ENCODE assay signal across 22 cellular contexts in genomic region chr2:20193185-20193584, GRCh38. TPM values are rescaled to one million over a fixed set of nuclear protein-coding genes. Genes with fewer than 3 reads are reported as not detected.
DNase-seq lines count a peak whose midpoint lies in the region; ATAC-seq, FAIRE-seq and TF ChIP-seq lines count a peak whose summit lies in the region.
"Had no signal": no experiment of that assay in that cellular context is flagged by ENCODE, and none has a peak within 500 bp of the region (broad histone marks: within the 10 kb centered on the region; RNA-seq: fewer than 3 reads in every experiment).

No MANE protein-coding gene starts in this region.

- 65 to 71% (median 68%) methylated on average over 4 of the region's 4 CpGs for WGBS in stomach, 5 donors

- no peak overlapping the region for H3K27ac ChIP-seq in astrocyte (ENCODE audit: low read depth, low read length)
- H3K27ac ChIP-seq in left lung, result no peak overlapping the region
- H3K27ac ChIP-seq in upper lobe of right lung, result peak overlapping the region; percentile 55
- peak overlapping the region in 1 of 5 donors; percentile 18 for H3K27ac ChIP-seq in stomach
- H3K27ac ChIP-seq: 22Rv1, Peyer's patch had no signal

- peak; percentile 50 for FAIRE-seq in astrocyte (lab: Jason Lieb, UNC)
- FAIRE-seq: G401.6 had no signal

- no peak for TF ChIP-seq CTCF in astrocyte (IDR thresholded peaks at IDR 0.05; ENCODE audit: insufficient read depth, low read depth, low read length)
- no peak for TF ChIP-seq CTCF in left lung (IDR thresholded peaks at IDR 0.05)
- no peak for TF ChIP-seq CTCF in upper lobe of right lung (IDR thresholded peaks at IDR 0.05)
- TF ChIP-seq CTCF in stomach (IDR thresholded peaks at IDR 0.05), result no peak

- no peaks in the 10 kb centered on the region for H3K79me2 ChIP-seq in astrocyte (ENCODE audit: insufficient read depth, low read length)

- H3K9me3 ChIP-seq in astrocyte (ENCODE audit: insufficient read depth, low read depth, low read length) (no peaks in the 10 kb centered on the region), left lung (no peaks in the 10 kb centered on the region), upper lobe of right lung (no peaks in the 10 kb centered on the region), stomach (no peaks in the 10 kb centered on the region)
- H3K9me3 ChIP-seq: Peyer's patch had no signal

- H4K20me1 ChIP-seq in astrocyte (ENCODE audit: insufficient read depth, low read length), result no peaks in the 10 kb centered on the region

- no peaks in the 10 kb centered on the region for H3K36me3 ChIP-seq in astrocyte (ENCODE audit: insufficient read depth, low read length)
- no peaks in the 10 kb centered on the region for H3K36me3 ChIP-seq in left lung
- no peaks in the 10 kb centered on the region for H3K36me3 ChIP-seq in upper lobe of right lung
- H3K36me3 ChIP-seq in stomach, result no peaks in the 10 kb centered on the region
- H3K36me3 ChIP-seq: Peyer's patch had no signal

- ATAC-seq in Right ventricle myocardium inferior (no peak), Right ventricle myocardium superior (ENCODE audit: poor library complexity) (no peak), left lung (peak; percentile 2), upper lobe of right lung (peak; percentile 21)
- ATAC-seq: CD8-positive, alpha-beta T cell had no signal

- H3K9ac ChIP-seq in astrocyte (ENCODE audit: low read length), result no peak overlapping the region

- H3K4me1 ChIP-seq in astrocyte (ENCODE audit: insufficient read depth, low read length) (no peaks in the 10 kb centered on the region), left lung (peaks cover under 1 to 12% of the 10 kb centered on the region in 2 donors), upper lobe of right lung (peaks cover 4% of the 10 kb centered on the region), stomach (peaks cover 20 to 47% (median 25%) of the 10 kb centered on the region in 4 donors)

- no peak overlapping the region for H3K4me2 ChIP-seq in astrocyte (ENCODE audit: low read length)

- peaks cover 2% of the 10 kb centered on the region for H3K36me3 Mint-ChIP-seq in astrocyte (ENCODE audit: low read depth, unreplicated experiment)
- H3K36me3 Mint-ChIP-seq: CD8-positive, alpha-beta T cell had no signal

- H3K27me3 ChIP-seq in astrocyte (ENCODE audit: insufficient read depth, low read length) (no peaks in the 10 kb centered on the region), left lung (no peaks in the 10 kb centered on the region), upper lobe of right lung (no peaks in the 10 kb centered on the region), stomach (no peaks in the 10 kb centered on the region)
- H3K27me3 ChIP-seq: Peyer's patch had no signal

- no peak for TF ChIP-seq POLR2A in stomach (IDR thresholded peaks at IDR 0.05)

- peaks cover 7% of the 10 kb centered on the region for H3K27me3 Mint-ChIP-seq in astrocyte (ENCODE audit: low read depth, unreplicated experiment)

- H3K4me3 ChIP-seq in astrocyte (ENCODE audit: insufficient read depth, low read depth, low read length) (no peak overlapping the region), left lung (no peak overlapping the region), upper lobe of right lung (no peak overlapping the region), stomach (no peak overlapping the region)
- H3K4me3 ChIP-seq: Peyer's patch had no signal

- H3K9me3 Mint-ChIP-seq in astrocyte (ENCODE audit: unreplicated experiment), result no peaks in the 10 kb centered on the region
- H3K9me3 Mint-ChIP-seq: CD8-positive, alpha-beta T cell had no signal

- no peak overlapping the region for H3K4me3 Mint-ChIP-seq in astrocyte (ENCODE audit: unreplicated experiment)
- H3K4me3 Mint-ChIP-seq: CD8-positive, alpha-beta T cell had no signal

- intact Hi-C loops in Right ventricle myocardium inferior (cut with DNase I), result no loop called here
- intact Hi-C loops in Right ventricle myocardium superior (cut with DNase I), result no loop called here
- intact Hi-C loops in left lung (cut with DNase I), result no loop called here
- intact Hi-C loops in upper lobe of right lung (cut with DNase I), result no loop called here
- intact Hi-C loops in stomach (cut with DNase I; ENCODE audit: low total_unique reads), result no loop called here

- no peak for TF ChIP-seq EP300 in stomach (IDR thresholded peaks at IDR 0.05)

- no peak overlapping the region for H3K27ac Mint-ChIP-seq in astrocyte (ENCODE audit: unreplicated experiment)
- H3K27ac Mint-ChIP-seq: CD8-positive, alpha-beta T cell had no signal

- H3K4me1 Mint-ChIP-seq in astrocyte (ENCODE audit: low read depth, unreplicated experiment), result peaks cover 10% of the 10 kb centered on the region

- DNase-seq in Right ventricle myocardium inferior (ENCODE audit: missing footprints), result peak; percentile 27
- no peak for DNase-seq in Right ventricle myocardium superior
- DNase-seq in astrocyte (ENCODE audit: low read depth), result no peak
- DNase-seq in left lung, result no peak
- DNase-seq in upper lobe of right lung, result no peak
- DNase-seq in T-helper 2 cell, result no peak
- no peak for DNase-seq in stomach
- DNase-seq in activated naive CD4-positive, alpha-beta T cell (lab: John Stamatoyannopoulos, UW), result no peak
- DNase-seq: ACHN; C1 segment of cervical spinal cord; Calu3; CD8-positive, alpha-beta T cell; KG1; NCI-H1092 treated with DMSO at 0.1 percent for 48 hours; NCI-H1436 treated with DMSO at 0.1 percent for 48 hours; NCI-H2029 treated with DMSO at 0.1 percent for 48 hours; NCI-H2171; NCI-H524 treated with DMSO at 0.1 percent for 48 hours; NCI-H82; Peyer's patch had no signal

- no peak overlapping the region for H2AFZ ChIP-seq in astrocyte (ENCODE audit: low read depth, low read length)

RNA-seq across cellular contexts. Expression of gene SDC1, which starts 31.7 kb away (rescaled TPM):
- total RNA-seq in Right ventricle myocardium inferior (0.68 TPM), Right ventricle myocardium superior (0.11 TPM), astrocyte (74.3 and 92.7 TPM in 2 replicates), left lung (100 to 1,000 TPM; 127 to 278 TPM), upper lobe of right lung (148 TPM), stomach (100 to 1,000 TPM in 1 of 5 donors, 10 to 100 TPM in 4; 21.0 to 140 (median 57.5) TPM)
- polyA plus RNA-seq in stomach, result 10 to 100 TPM; 16.0 to 82.9 (median 32.5) TPM
- total RNA-seq: CD8-positive, alpha-beta T cell had no signal

Comparison
In these comparisons a context has a peak if more than half of its experiments do, and no peak if none do; other contexts are left out.
1. ATAC-seq: peak in left lung (single experiment) and upper lobe of right lung (single experiment); none in Right ventricle myocardium inferior (single experiment) and Right ventricle myocardium superior (single experiment).
2. RNA of gene SDC1, which starts 31.7 kb away (total RNA-seq): 127 to 278 TPM in left lung, 148 TPM in upper lobe of right lung (single experiment), 74.3 to 92.7 TPM in astrocyte and 21.0 to 140 TPM in stomach; 0.68 TPM in Right ventricle myocardium inferior (single experiment) and 0.11 TPM in Right ventricle myocardium superior (single experiment); every median in the first group is over 10 times any median in the second.